In the genomic region with DNA sequence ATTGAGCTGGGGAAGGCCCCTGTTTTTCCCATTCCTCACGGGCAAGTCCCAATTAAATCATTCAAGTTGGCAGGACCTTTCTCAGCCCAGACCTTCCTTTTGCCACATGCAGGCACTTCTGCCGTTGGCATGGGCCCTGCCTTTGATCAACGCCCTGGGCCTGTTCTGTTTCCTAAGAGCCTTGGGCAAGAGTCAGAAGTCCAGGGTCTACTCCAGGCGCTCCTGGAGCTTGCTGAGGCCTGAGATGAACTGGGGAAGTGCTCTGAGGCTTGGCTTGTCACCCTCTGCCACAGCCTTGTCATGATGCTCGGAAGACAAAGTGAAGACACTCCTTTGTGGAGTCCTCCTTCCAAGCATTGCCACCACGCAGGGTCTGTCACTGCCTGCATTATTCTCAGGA, we compare ENCODE assay signal across 20 cellular contexts. TPM values are rescaled to one million over a fixed set of nuclear protein-coding genes. Genes with fewer than 3 reads are reported as not detected.
DNase-seq lines count a peak whose midpoint lies in the region; ATAC-seq, FAIRE-seq and TF ChIP-seq lines count a peak whose summit lies in the region.
"Had no signal": no experiment of that assay in that cellular context is flagged by ENCODE, and none has a peak within 500 bp of the region (broad histone marks: within the 10 kb centered on the region; RNA-seq: fewer than 3 reads in every experiment).

No MANE protein-coding gene starts in this region.

- no peaks in the 10 kb centered on the region for H3K9me3 Mint-ChIP-seq in MCF 10A (ENCODE audit: unreplicated experiment)

- in situ Hi-C loops in mammary epithelial cell (cut with MboI; ENCODE audit: low sequenced_read_pairs in 2 of 2) (loop anchor here in 1 of 2 donors (10.0 kb wide), 1 partner anchor 155 kb away; a partner anchor contains a TSS), HepG2 (cut with HindIII; ENCODE audit: extremely low pct_ligation_motif_present, low pct_unique_long_range_greater_than_20kb) (no loop called here)

- POLR2A ChIA-PET in MCF 10A (lab: Yijun Ruan, JAX): interaction anchor here (0.7 to 1.0 kb wide), 2 partner anchors 28 to 361 kb away, joined by 3 to 4 read pairs; a partner anchor contains a TSS
- POLR2A ChIA-PET in RWPE1 (lab: Yijun Ruan, JAX; ENCODE audit: low non-redundant PET): no interaction called here
- POLR2A ChIA-PET in HepG2 (lab: Yijun Ruan, JAX): interaction anchor here (1.0 to 2.1 kb wide), 4 partner anchors 11 to 770 kb away, joined by 3 to 34 read pairs (median 9); a partner anchor contains a TSS

- TF ChIP-seq POLR2A in HepG2 (IDR thresholded peaks at IDR 0.05; ENCODE audit: insufficient read depth in 1 of 2, low read depth in 2 of 2, low read length in 2 of 2): no peak

- TF ChIP-seq RAD21 in HepG2 (CRISPR knock-in tag; IDR thresholded peaks at IDR 0.05): no peak

- H3K4me1 ChIP-seq in mammary epithelial cell (ENCODE audit: insufficient read depth, low read length) (peaks cover 11% of the 10 kb centered on the region), HepG2 (ENCODE audit: insufficient read depth, low read length) (peaks cover 28% of the 10 kb centered on the region), pancreas (peaks cover 0 to 17% (median 15%) of the 10 kb centered on the region in 3 donors), SJCRH30 (peaks cover 7% of the 10 kb centered on the region)

- H3K27me3 ChIP-seq in mammary epithelial cell (ENCODE audit: insufficient read depth, low read length): no peaks in the 10 kb centered on the region
- no peaks in the 10 kb centered on the region for H3K27me3 ChIP-seq in HepG2 (ENCODE audit: control insufficient read depth in 1 of 2, insufficient read depth in 2 of 2, low read length in 2 of 2)
- H3K27me3 ChIP-seq in pancreas: no peaks in the 10 kb centered on the region
- H3K27me3 ChIP-seq in SJCRH30: no peaks in the 10 kb centered on the region
- H3K27me3 ChIP-seq: SJSA1 had no signal

- H2AFZ ChIP-seq in mammary epithelial cell (ENCODE audit: low read depth, low read length) (no peak overlapping the region), HepG2 (ENCODE audit: low read length) (no peak overlapping the region)
- H2AFZ ChIP-seq: GM23248 had no signal

- H3K4me3 Mint-ChIP-seq in MCF 10A (ENCODE audit: unreplicated experiment): no peak overlapping the region

- peaks cover 17% of the 10 kb centered on the region for H3K4me1 Mint-ChIP-seq in MCF 10A (ENCODE audit: insufficient read depth, unreplicated experiment)

- ATAC-seq in HepG2: peak; percentile 31
- ATAC-seq in pancreas: peak in 1 of 4 donors; percentile 4
- no peak for ATAC-seq in GM21528 (IDR thresholded peaks at IDR 0.05; ENCODE audit: low FRiP score, unreplicated experiment)
- ATAC-seq in HG03025 (IDR thresholded peaks at IDR 0.05; ENCODE audit: low FRiP score, unreplicated experiment): no peak

- 80% methylated on average over 5 of the region's 6 CpGs for WGBS in mammary epithelial cell (ENCODE audit: low coverage, missing lambda C conversion rate)
- WGBS in HepG2 (ENCODE audit: low lambda C conversion rate): 42% methylated on average over 5 of the region's 6 CpGs
- 72 to 83% methylated on average over 6 of the region's 6 CpGs for WGBS in pancreas, 2 donors

- H4K20me1 ChIP-seq in mammary epithelial cell (ENCODE audit: insufficient read depth, low read length): no peaks in the 10 kb centered on the region
- H4K20me1 ChIP-seq in HepG2 (ENCODE audit: insufficient read depth, low read length): no peaks in the 10 kb centered on the region

- no peak for DNase-seq in MCF 10A (ENCODE audit: unreplicated experiment)
- no peak for DNase-seq in mammary epithelial cell
- DNase-seq in RWPE1 (ENCODE audit: low spot score): no peak
- no peak for DNase-seq in HepG2 (ENCODE audit: low spot score)
- DNase-seq in pancreas: peak in 1 of 6 donors; percentile 26
- DNase-seq in SJCRH30: no peak
- DNase-seq: COR-L47, DMS153, GF-D8, GM23248, HCEC 1CT, NCI-H1105 treated with DMSO at 0.1 percent for 48 hours, NCI-H1694, NCI-H82, RPMI8226 had no signal

- TF ChIP-seq CTCF in MCF 10A (IDR thresholded peaks at IDR 0.05; ENCODE audit: unreplicated experiment) (no peak), mammary epithelial cell (conservative IDR thresholded peaks at IDR 0.05 in 1 of 2, IDR thresholded peaks at IDR 0.05 in 1 of 2; ENCODE audit: extremely low read depth in 1 of 2, insufficient read depth in 1 of 2, low read depth in 1 of 2, low read length in 2 of 2) (no peak), RWPE1 (conservative IDR thresholded peaks at IDR 0.05; ENCODE audit: low read depth) (no peak), HepG2 (CRISPR knock-in tag; IDR thresholded peaks at IDR 0.05) (no peak), pancreas (IDR thresholded peaks at IDR 0.05) (no peak)

- no peak for TF ChIP-seq EP300 in HepG2 (IDR thresholded peaks at IDR 0.05; ENCODE audit: low read depth in 2 of 2, low read length in 2 of 2)
- no peak for TF ChIP-seq EP300 in HepG2 (CRISPR knock-in tag; IDR thresholded peaks at IDR 0.05; ENCODE audit: borderline replicate concordance)

- intact Hi-C loops in MCF 10A (cut with micrococcal nuclease) (no loop called here), mammary epithelial cell (cut with micrococcal nuclease) (no loop called here), HepG2 (cut with micrococcal nuclease; ENCODE audit: unreplicated experiment) (no loop called here), pancreas (cut with DNase I) (no loop called here)

- H3K36me3 ChIP-seq in mammary epithelial cell (ENCODE audit: insufficient read depth, low read length) (no peaks in the 10 kb centered on the region), HepG2 (replicated peaks in 1 of 2; ENCODE audit: control insufficient read depth in 1 of 2, insufficient read depth in 2 of 2, low read length in 2 of 2) (no peaks in the 10 kb centered on the region), pancreas (no peaks in the 10 kb centered on the region), SJCRH30 (peaks cover 31% of the 10 kb centered on the region; the same call in 1 of the 2 replicates)

- H3K27ac ChIP-seq in mammary epithelial cell (ENCODE audit: insufficient read depth, low read depth, low read length) (no peak overlapping the region), RWPE1 (peak overlapping the region; percentile 15; the same call in 1 of the 2 replicates), HepG2 (ENCODE audit: extremely low read length, insufficient read depth, low read length) (no peak overlapping the region), pancreas (peak overlapping the region in 3 of 4 donors; percentile 11 to 75 (median 42)), SJCRH30 (no peak overlapping the region)
- H3K27ac ChIP-seq: 22Rv1, GM23248, SJSA1 had no signal

- H3K27me3 Mint-ChIP-seq in MCF 10A (ENCODE audit: insufficient read depth, unreplicated experiment): no peaks in the 10 kb centered on the region

- H3K4me3 ChIP-seq in mammary epithelial cell (replicated peaks in 1 of 3; ENCODE audit: insufficient read depth in 1 of 3, low read depth in 2 of 3, low read length in 3 of 3) (no peak overlapping the region), HepG2 (replicated peaks in 1 of 3; ENCODE audit: insufficient read depth in 1 of 3, low read depth in 2 of 3, low read length in 3 of 3) (no peak overlapping the region), pancreas (no peak overlapping the region), SJCRH30 (no peak overlapping the region)
- H3K4me3 ChIP-seq: GM23248, SJSA1 had no signal

- H3K27ac Mint-ChIP-seq in MCF 10A (ENCODE audit: low read depth, unreplicated experiment): no peak overlapping the region

- H3K36me3 Mint-ChIP-seq in MCF 10A (ENCODE audit: insufficient read depth, unreplicated experiment): peaks cover 7% of the 10 kb centered on the region

- H3K9me3 ChIP-seq in mammary epithelial cell (replicated peaks; ENCODE audit: insufficient read depth, low read length) (no peaks in the 10 kb centered on the region), HepG2 (ENCODE audit: low read length) (no peaks in the 10 kb centered on the region), pancreas (no peaks in the 10 kb centered on the region), SJCRH30 (replicated peaks) (no peaks in the 10 kb centered on the region)
- H3K9me3 ChIP-seq: SJSA1 had no signal

- CTCF ChIA-PET in MCF 10A (lab: Yijun Ruan, JAX) (interaction anchor here (0.5 to 1.8 kb wide), 5 partner anchors 14 to 294 kb away, joined by 3 to 9 read pairs (median 3); a partner anchor contains a TSS), mammary epithelial cell (lab: Charles Lee; ENCODE audit: low non-redundant PET) (no interaction called here), RWPE1 (lab: Yijun Ruan, JAX) (interaction anchor here (0.5 to 0.6 kb wide), 2 partner anchors 16 to 24 kb away, joined by 3 read pairs; no protein-coding TSS in a partner anchor), HepG2 (lab: Yijun Ruan, JAX; ENCODE audit: low intra/inter-chr PET ratio, low total read pairs) (no interaction called here)

- H3K4me2 ChIP-seq in mammary epithelial cell (ENCODE audit: insufficient read depth, low read depth, low read length): no peak overlapping the region
- H3K4me2 ChIP-seq in HepG2 (ENCODE audit: low read depth, low read length): peak overlapping the region; percentile 33; the same call in 1 of the 2 replicates

- no peaks in the 10 kb centered on the region for H3K79me2 ChIP-seq in mammary epithelial cell (ENCODE audit: insufficient read depth, low read length)
- no peaks in the 10 kb centered on the region for H3K79me2 ChIP-seq in HepG2 (ENCODE audit: insufficient read depth, low read length)

- no peak for FAIRE-seq in HepG2 (lab: Jason Lieb, UNC)
- no peak for FAIRE-seq in pancreas (lab: Jason Lieb, UNC)
- FAIRE-seq: GM19239 had no signal

- BruUV-seq in MCF 10A (replicated peaks; lab: Mats Ljungman, UMichigan) (TSS peak; percentile 22), mammary epithelial cell (replicated peaks; lab: Mats Ljungman, UMichigan) (no TSS peak), HepG2 (replicated peaks; lab: Mats Ljungman, UMichigan) (no TSS peak)

- dilution Hi-C loops in mammary epithelial cell (cut with HindIII; ENCODE audit: low sequenced_read_pairs): no loop called here

- H3K9ac ChIP-seq in mammary epithelial cell (ENCODE audit: insufficient read depth, low read length) (no peak overlapping the region), HepG2 (ENCODE audit: insufficient read depth, low read depth, low read length) (no peak overlapping the region)
- H3K9ac ChIP-seq: GM23248 had no signal

RNA-seq across cellular contexts. Expression of a gene that starts 7.1 kb away (rescaled TPM):
- total RNA-seq in MCF 10A (2022) (0.25 and 1.7 TPM in 2 replicates), mammary epithelial cell (under 1 TPM in 1 of 2 donors, not detected in 1; 0.33 TPM), HepG2 (2016; rRNA removed; fragmentation: Illumina TruSeq; extraction: Trizol) (0.11 and 0.44 TPM in 2 replicates), pancreas (under 1 TPM; 0.12 to 0.69 (median 0.38) TPM)
- polyA plus RNA-seq in mammary epithelial cell (not detected), HepG2 (2011; rRNA removed) (0.18 and 0.48 TPM in 2 replicates), pancreas (under 1 TPM; 0.19 to 0.49 TPM)
- not detected for polyA minus RNA-seq in mammary epithelial cell
- total RNA-seq in HepG2 (2016; cell fraction: cytosol; rRNA removed; fragmentation: Illumina TruSeq; extraction: Trizol; ENCODE audit: low read depth): 0.18 and 0.40 TPM in 2 replicates
- total RNA-seq in HepG2 (2016; cell fraction: insoluble cytoplasmic fraction; rRNA removed; fragmentation: Illumina TruSeq; extraction: Trizol): 0.28 and 0.52 TPM in 2 replicates
- total RNA-seq in HepG2 (2016; cell fraction: membrane; rRNA removed; fragmentation: Illumina TruSeq; extraction: Trizol): 0.17 TPM in 1 of 2 replicates, not detected in the other
- total RNA-seq in HepG2 (2016; cell fraction: nucleus; rRNA removed; fragmentation: Illumina TruSeq; extraction: Trizol): 0.53 TPM in 2 replicates
- polyA plus RNA-seq in HepG2 (2011; cell fraction: cytosol; rRNA removed): 0.16 and 0.22 TPM in 2 replicates
- 0.63 and 0.76 TPM in 2 replicates for polyA plus RNA-seq in HepG2 (2011; cell fraction: nucleus; rRNA removed)
- 0.13 TPM in 1 of 2 replicates, not detected in the other for polyA plus RNA-seq in HepG2 (2012)
- 0.20 and 0.21 TPM in 2 replicates for polyA plus RNA-seq in HepG2 (2016; cell fraction: cytosol; fragmentation: Illumina TruSeq; extraction: Trizol; ENCODE audit: low read depth)
- polyA plus RNA-seq in HepG2 (2016; cell fraction: insoluble cytoplasmic fraction; fragmentation: Illumina TruSeq; extraction: Trizol; ENCODE audit: low read depth): 0.20 and 0.22 TPM in 2 replicates
- polyA plus RNA-seq in HepG2 (2016; cell fraction: membrane; fragmentation: Illumina TruSeq; extraction: Trizol; ENCODE audit: low read depth): 0.86 TPM in 1 of 2 replicates, not detected in the other
- 0.40 and 0.75 TPM in 2 replicates for polyA plus RNA-seq in HepG2 (2016; cell fraction: nucleus; fragmentation: Illumina TruSeq; extraction: Trizol; ENCODE audit: insufficient read depth, low read depth)
- 0.18 TPM in 1 of 2 replicates, not detected in the other for polyA minus RNA-seq in HepG2 (2011; rRNA and poly(A)+ RNA removed; ENCODE audit: low replicate concordance)
- 0.30 TPM in 1 of 2 replicates, not detected in the other for polyA minus RNA-seq in HepG2 (2011; cell fraction: cytosol; rRNA and poly(A)+ RNA removed)
- 0.62 TPM in 1 of 2 replicates, not detected in the other for polyA minus RNA-seq in HepG2 (2011; cell fraction: nucleus; rRNA and poly(A)+ RNA removed)
- 10.3 and 11.2 TPM in 2 replicates for total RNA-seq in SJCRH30 (2014; rRNA removed; shearing (Covaris generic))
- total RNA-seq: GM23248 had no signal
- polyA plus RNA-seq: GM23248 had no signal

RNA-seq across cellular contexts. Expression of a gene that starts 28.1 kb away (rescaled TPM):
- total RNA-seq in MCF 10A (2022) (122 and 147 TPM in 2 replicates), mammary epithelial cell (10 to 100 TPM; 12.3 to 65.2 TPM), HepG2 (2016; rRNA removed; fragmentation: Illumina TruSeq; extraction: Trizol) (238 and 273 TPM in 2 replicates), pancreas (10 to 100 TPM; 13.9 to 32.1 (median 23.3) TPM)
- polyA plus RNA-seq in mammary epithelial cell (46.7 TPM), HepG2 (2011; rRNA removed) (82.4 and 83.3 TPM in 2 replicates), pancreas (10 to 100 TPM; 40.2 to 58.9 TPM)
- 28.2 TPM for polyA minus RNA-seq in mammary epithelial cell
- 120 and 154 TPM in 2 replicates for total RNA-seq in HepG2 (2016; cell fraction: cytosol; rRNA removed; fragmentation: Illumina TruSeq; extraction: Trizol; ENCODE audit: low read depth)
- total RNA-seq in HepG2 (2016; cell fraction: insoluble cytoplasmic fraction; rRNA removed; fragmentation: Illumina TruSeq; extraction: Trizol): 223 and 303 TPM in 2 replicates
- total RNA-seq in HepG2 (2016; cell fraction: membrane; rRNA removed; fragmentation: Illumina TruSeq; extraction: Trizol): 160 and 207 TPM in 2 replicates
- 53.9 and 66.5 TPM in 2 replicates for total RNA-seq in HepG2 (2016; cell fraction: nucleus; rRNA removed; fragmentation: Illumina TruSeq; extraction: Trizol)
- 43.2 and 56.5 TPM in 2 replicates for polyA plus RNA-seq in HepG2 (2011; cell fraction: cytosol; rRNA removed)
- polyA plus RNA-seq in HepG2 (2011; cell fraction: nucleus; rRNA removed): 25.4 and 25.6 TPM in 2 replicates
- polyA plus RNA-seq in HepG2 (2012): 134 and 138 TPM in 2 replicates
- 161 and 200 TPM in 2 replicates for polyA plus RNA-seq in HepG2 (2016; cell fraction: cytosol; fragmentation: Illumina TruSeq; extraction: Trizol; ENCODE audit: low read depth)
- polyA plus RNA-seq in HepG2 (2016; cell fraction: insoluble cytoplasmic fraction; fragmentation: Illumina TruSeq; extraction: Trizol; ENCODE audit: low read depth): 261 and 288 TPM in 2 replicates
- 151 and 202 TPM in 2 replicates for polyA plus RNA-seq in HepG2 (2016; cell fraction: membrane; fragmentation: Illumina TruSeq; extraction: Trizol; ENCODE audit: low read depth)
- polyA plus RNA-seq in HepG2 (2016; cell fraction: nucleus; fragmentation: Illumina TruSeq; extraction: Trizol; ENCODE audit: insufficient read depth, low read depth): 129 and 150 TPM in 2 replicates
- polyA minus RNA-seq in HepG2 (2011; rRNA and poly(A)+ RNA removed; ENCODE audit: low replicate concordance): 13.1 and 30.2 TPM in 2 replicates
- 12.8 and 21.1 TPM in 2 replicates for polyA minus RNA-seq in HepG2 (2011; cell fraction: cytosol; rRNA and poly(A)+ RNA removed)
- 17.4 and 19.8 TPM in 2 replicates for polyA minus RNA-seq in HepG2 (2011; cell fraction: nucleus; rRNA and poly(A)+ RNA removed)
- total RNA-seq in SJCRH30 (2014; rRNA removed; shearing (Covaris generic)): 29.7 and 30.7 TPM in 2 replicates

RNA-seq across cellular contexts. Expression of a gene that starts 49.3 kb away (rescaled TPM):
- 70.5 and 79.2 TPM in 2 replicates for total RNA-seq in MCF 10A (2022)
- 10 to 100 TPM; 47.5 to 63.2 TPM for total RNA-seq in mammary epithelial cell
- 30.8 TPM for polyA plus RNA-seq in mammary epithelial cell
- polyA minus RNA-seq in mammary epithelial cell: 119 TPM
- 17.9 and 45.2 TPM in 2 replicates for total RNA-seq in HepG2 (2016; rRNA removed; fragmentation: Illumina TruSeq; extraction: Trizol)
- 14.2 and 15.8 TPM in 2 replicates for total RNA-seq in HepG2 (2016; cell fraction: cytosol; rRNA removed; fragmentation: Illumina TruSeq; extraction: Trizol; ENCODE audit: low read depth)
- 16.3 and 48.1 TPM in 2 replicates for total RNA-seq in HepG2 (2016; cell fraction: insoluble cytoplasmic fraction; rRNA removed; fragmentation: Illumina TruSeq; extraction: Trizol)
- total RNA-seq in HepG2 (2016; cell fraction: membrane; rRNA removed; fragmentation: Illumina TruSeq; extraction: Trizol): 19.9 and 22.2 TPM in 2 replicates
- total RNA-seq in HepG2 (2016; cell fraction: nucleus; rRNA removed; fragmentation: Illumina TruSeq; extraction: Trizol): 44.0 and 55.5 TPM in 2 replicates
- 62.9 and 76.2 TPM in 2 replicates for polyA plus RNA-seq in HepG2 (2011; rRNA removed)
- polyA plus RNA-seq in HepG2 (2011; cell fraction: cytosol; rRNA removed): 45.0 and 49.7 TPM in 2 replicates
- polyA plus RNA-seq in HepG2 (2011; cell fraction: nucleus; rRNA removed): 115 and 140 TPM in 2 replicates
- polyA plus RNA-seq in HepG2 (2012): 46.9 and 65.3 TPM in 2 replicates
- 6.6 and 7.4 TPM in 2 replicates for polyA plus RNA-seq in HepG2 (2016; cell fraction: cytosol; fragmentation: Illumina TruSeq; extraction: Trizol; ENCODE audit: low read depth)
- polyA plus RNA-seq in HepG2 (2016; cell fraction: insoluble cytoplasmic fraction; fragmentation: Illumina TruSeq; extraction: Trizol; ENCODE audit: low read depth): 14.0 and 18.6 TPM in 2 replicates
- 12.6 and 12.8 TPM in 2 replicates for polyA plus RNA-seq in HepG2 (2016; cell fraction: membrane; fragmentation: Illumina TruSeq; extraction: Trizol; ENCODE audit: low read depth)
- 87.5 and 97.1 TPM in 2 replicates for polyA plus RNA-seq in HepG2 (2016; cell fraction: nucleus; fragmentation: Illumina TruSeq; extraction: Trizol; ENCODE audit: insufficient read depth, low read depth)
- polyA minus RNA-seq in HepG2 (2011; rRNA and poly(A)+ RNA removed; ENCODE audit: low replicate concordance): 43.4 and 90.0 TPM in 2 replicates
- polyA minus RNA-seq in HepG2 (2011; cell fraction: cytosol; rRNA and poly(A)+ RNA removed): 30.7 and 35.8 TPM in 2 replicates
- polyA minus RNA-seq in HepG2 (2011; cell fraction: nucleus; rRNA and poly(A)+ RNA removed): 80.9 and 103 TPM in 2 replicates
- 10 to 100 TPM; 23.4 to 34.5 (median 27.8) TPM for total RNA-seq in pancreas
- 10 to 100 TPM; 46.0 to 59.4 TPM for polyA plus RNA-seq in pancreas
- total RNA-seq in SJCRH30 (2014; rRNA removed; shearing (Covaris generic)): 43.9 and 50.1 TPM in 2 replicates

Comparison
In these comparisons a context has a peak if more than half of its experiments do, and no peak if none do; other contexts are left out.
1. CTCF ChIA-PET loops: an anchor here in MCF 10A (0.5 to 1.8 kb wide) and RWPE1 (0.5 to 0.6 kb wide); none called in mammary epithelial cell and HepG2.
2. H3K27ac ChIP-seq: peak in RWPE1 (single experiment) and pancreas (3 of 4); none in mammary epithelial cell (single experiment), HepG2 (single experiment) and SJCRH30 (single experiment).